15 cellular contexts compared by ENCODE assay signal in the genomic region with DNA sequence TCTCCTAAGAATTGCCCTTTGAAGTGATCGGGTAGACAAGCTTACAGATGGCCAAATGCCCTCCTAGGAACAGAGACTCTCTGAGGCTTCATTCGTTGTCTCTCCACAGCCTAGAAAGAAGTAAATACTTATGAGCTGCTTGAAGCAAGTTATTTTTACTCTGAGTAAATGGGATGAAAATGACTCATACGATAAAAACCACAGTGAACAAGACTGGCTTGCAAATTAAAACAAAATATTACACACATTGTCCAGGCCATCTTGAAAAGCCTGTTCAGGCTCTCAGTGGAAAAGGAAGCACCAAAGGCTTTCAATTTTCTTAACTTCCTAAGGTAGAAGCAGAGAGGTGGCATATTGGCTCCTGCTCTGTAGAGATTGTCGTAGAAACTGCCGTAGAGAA.
"Had no signal": no experiment of that assay in that cellular context is flagged by ENCODE, and none has a peak within 500 bp of the region (broad histone marks: within the 10 kb centered on the region; RNA-seq: fewer than 3 reads in every experiment).

No MANE protein-coding gene starts in this region.

- DNase-seq: activated CD4-positive, alpha-beta memory T cell treated with anti-CD3 and anti-CD28 coated beads, Interleukin-2, amount 10 ng/mL, durations not matched to agents 7 days and 5 days; activated CD8-positive, alpha-beta memory T cell treated with anti-CD3 and anti-CD28 coated beads, Interleukin-2, amount 50 U/mL, for 4 hours; activated gamma-delta T cell treated with Interleukin-2 at 50 U/mL for 16 hours; activated naive CD8-positive, alpha-beta T cell treated with anti-CD3 and anti-CD28 coated beads, Interleukin-2, amount 10 ng/mL, durations not matched to agents 7 days and 5 days; activated T-cell treated with anti-CD3 and anti-CD28 coated beads, Interleukin-2, amount 50 U/mL, for 72 hours; aorta; erythroblast; left ventricle myocardium superior; mesendoderm; ovary; stomach; SW 1271 had no signal

- H3K36me3 ChIP-seq: neural progenitor cell, ovary, stomach, tibial nerve had no signal

- H2AFZ ChIP-seq: neural progenitor cell had no signal

- H3K27ac ChIP-seq: neural progenitor cell, ovary, stomach, tibial nerve, VCaP had no signal

- H3K4me3 ChIP-seq: neural progenitor cell, ovary, stomach, tibial nerve had no signal

- ATAC-seq: activated T-cell treated with anti-CD3 and anti-CD28 coated beads, Interleukin-2, amount 50 U/mL, for 72 hours; left ventricle myocardium superior had no signal

- H3K9ac ChIP-seq: neural progenitor cell had no signal

- H3K4me2 ChIP-seq: neural progenitor cell had no signal

- H3K27me3 ChIP-seq: neural progenitor cell, ovary, stomach, tibial nerve had no signal

- H3K9me3 ChIP-seq: ovary, stomach, tibial nerve had no signal

- H3K4me1 ChIP-seq: stomach, tibial nerve had no signal
